In the genomic region with DNA sequence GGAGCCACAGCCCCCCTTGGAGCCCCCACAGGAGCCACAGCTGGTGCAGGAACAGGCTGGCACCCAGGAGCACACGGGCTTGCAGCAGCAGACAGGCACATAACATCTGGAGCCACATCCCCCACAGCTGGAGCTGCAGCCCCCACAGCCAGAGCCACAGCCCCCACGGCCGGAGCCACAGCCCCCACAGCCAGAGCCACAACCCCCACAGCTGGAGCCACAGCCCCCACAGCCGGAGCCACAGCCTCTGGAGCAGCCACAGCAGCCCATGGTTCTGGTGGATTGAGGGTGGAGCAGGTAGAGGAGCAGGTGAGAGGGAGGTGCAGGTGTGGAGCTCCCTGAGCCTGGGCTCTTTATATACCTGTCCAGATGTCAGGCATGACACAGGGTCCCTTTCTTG, we compare ENCODE assay signal across 2 cellular contexts.
TF ChIP-seq lines count a peak whose summit lies in the region.

A gene with protein sequence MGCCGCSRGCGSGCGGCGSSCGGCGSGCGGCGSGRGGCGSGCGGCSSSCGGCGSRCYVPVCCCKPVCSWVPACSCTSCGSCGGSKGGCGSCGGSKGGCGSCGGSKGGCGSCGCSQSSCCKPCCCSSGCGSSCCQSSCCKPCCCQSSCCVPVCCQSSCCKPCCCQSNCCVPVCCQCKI (minus strand): TSS at position 314 of the 400 bp plus-strand sequence. CDS start 44 bp downstream, at position 270.

TF ChIP-seq in GM23338, 12 proteins besides CTCF, POLR2A, EP300 and RAD21 (continued from another document and continues in another):
- TF ChIP-seq ZNF462 (CRISPR knock-in tag; IDR thresholded peaks at IDR 0.05) (no peak), REST (IDR thresholded peaks at IDR 0.05; ENCODE audit: unreplicated experiment) (no peak), POLR2AphosphoS5 (IDR thresholded peaks at IDR 0.05; ENCODE audit: low read depth) (no peak), ZNF331 (CRISPR knock-in tag; IDR thresholded peaks at IDR 0.05; ENCODE audit: low read depth) (no peak), ZNF114 (CRISPR knock-in tag; IDR thresholded peaks at IDR 0.05) (no peak), JUNB (IDR thresholded peaks at IDR 0.05; ENCODE audit: unreplicated experiment) (no peak), STAT1 (IDR thresholded peaks at IDR 0.05; ENCODE audit: unreplicated experiment) (no peak), CREB1 (CRISPR knock-in tag; IDR thresholded peaks at IDR 0.05; ENCODE audit: low read depth) (no peak)
- TF ChIP-seq, protein P1, sequence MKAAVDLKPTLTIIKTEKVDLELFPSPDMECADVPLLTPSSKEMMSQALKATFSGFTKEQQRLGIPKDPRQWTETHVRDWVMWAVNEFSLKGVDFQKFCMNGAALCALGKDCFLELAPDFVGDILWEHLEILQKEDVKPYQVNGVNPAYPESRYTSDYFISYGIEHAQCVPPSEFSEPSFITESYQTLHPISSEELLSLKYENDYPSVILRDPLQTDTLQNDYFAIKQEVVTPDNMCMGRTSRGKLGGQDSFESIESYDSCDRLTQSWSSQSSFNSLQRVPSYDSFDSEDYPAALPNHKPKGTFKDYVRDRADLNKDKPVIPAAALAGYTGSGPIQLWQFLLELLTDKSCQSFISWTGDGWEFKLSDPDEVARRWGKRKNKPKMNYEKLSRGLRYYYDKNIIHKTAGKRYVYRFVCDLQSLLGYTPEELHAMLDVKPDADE (IDR thresholded peaks at IDR 0.05) = no peak

TF ChIP-seq in WTC11, 78 proteins besides CTCF, POLR2A, EP300 and RAD21 (continued from another document):
- TF ChIP-seq, protein P2, sequence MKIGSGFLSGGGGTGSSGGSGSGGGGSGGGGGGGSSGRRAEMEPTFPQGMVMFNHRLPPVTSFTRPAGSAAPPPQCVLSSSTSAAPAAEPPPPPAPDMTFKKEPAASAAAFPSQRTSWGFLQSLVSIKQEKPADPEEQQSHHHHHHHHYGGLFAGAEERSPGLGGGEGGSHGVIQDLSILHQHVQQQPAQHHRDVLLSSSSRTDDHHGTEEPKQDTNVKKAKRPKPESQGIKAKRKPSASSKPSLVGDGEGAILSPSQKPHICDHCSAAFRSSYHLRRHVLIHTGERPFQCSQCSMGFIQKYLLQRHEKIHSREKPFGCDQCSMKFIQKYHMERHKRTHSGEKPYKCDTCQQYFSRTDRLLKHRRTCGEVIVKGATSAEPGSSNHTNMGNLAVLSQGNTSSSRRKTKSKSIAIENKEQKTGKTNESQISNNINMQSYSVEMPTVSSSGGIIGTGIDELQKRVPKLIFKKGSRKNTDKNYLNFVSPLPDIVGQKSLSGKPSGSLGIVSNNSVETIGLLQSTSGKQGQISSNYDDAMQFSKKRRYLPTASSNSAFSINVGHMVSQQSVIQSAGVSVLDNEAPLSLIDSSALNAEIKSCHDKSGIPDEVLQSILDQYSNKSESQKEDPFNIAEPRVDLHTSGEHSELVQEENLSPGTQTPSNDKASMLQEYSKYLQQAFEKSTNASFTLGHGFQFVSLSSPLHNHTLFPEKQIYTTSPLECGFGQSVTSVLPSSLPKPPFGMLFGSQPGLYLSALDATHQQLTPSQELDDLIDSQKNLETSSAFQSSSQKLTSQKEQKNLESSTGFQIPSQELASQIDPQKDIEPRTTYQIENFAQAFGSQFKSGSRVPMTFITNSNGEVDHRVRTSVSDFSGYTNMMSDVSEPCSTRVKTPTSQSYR (CRISPR knock-in tag; IDR thresholded peaks at IDR 0.05) = no peak
- TF ChIP-seq, protein P3, sequence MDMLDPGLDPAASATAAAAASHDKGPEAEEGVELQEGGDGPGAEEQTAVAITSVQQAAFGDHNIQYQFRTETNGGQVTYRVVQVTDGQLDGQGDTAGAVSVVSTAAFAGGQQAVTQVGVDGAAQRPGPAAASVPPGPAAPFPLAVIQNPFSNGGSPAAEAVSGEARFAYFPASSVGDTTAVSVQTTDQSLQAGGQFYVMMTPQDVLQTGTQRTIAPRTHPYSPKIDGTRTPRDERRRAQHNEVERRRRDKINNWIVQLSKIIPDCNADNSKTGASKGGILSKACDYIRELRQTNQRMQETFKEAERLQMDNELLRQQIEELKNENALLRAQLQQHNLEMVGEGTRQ (CRISPR knock-in tag; IDR thresholded peaks at IDR 0.05) = no peak
- TF ChIP-seq, protein P4, sequence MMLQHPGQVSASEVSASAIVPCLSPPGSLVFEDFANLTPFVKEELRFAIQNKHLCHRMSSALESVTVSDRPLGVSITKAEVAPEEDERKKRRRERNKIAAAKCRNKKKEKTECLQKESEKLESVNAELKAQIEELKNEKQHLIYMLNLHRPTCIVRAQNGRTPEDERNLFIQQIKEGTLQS (CRISPR knock-in tag; conservative IDR thresholded peaks at IDR 0.05) = no peak
- TF ChIP-seq PREB (CRISPR knock-in tag; IDR thresholded peaks at IDR 0.05; ENCODE audit: borderline replicate concordance) = no peak
- TF ChIP-seq ATF1 (CRISPR knock-in tag; IDR thresholded peaks at IDR 0.05) = no peak
- TF ChIP-seq MYBL2 (CRISPR knock-in tag; IDR thresholded peaks at IDR 0.05) = no peak
- TF ChIP-seq ZNF121 (CRISPR knock-in tag; IDR thresholded peaks at IDR 0.05) = no peak
- no peak for TF ChIP-seq TEAD1 (CRISPR knock-in tag; IDR thresholded peaks at IDR 0.05)
- TF ChIP-seq AR (CRISPR knock-in tag; IDR thresholded peaks at IDR 0.05) = no peak
- TF ChIP-seq CREM (CRISPR knock-in tag; IDR thresholded peaks at IDR 0.05) = no peak
- TF ChIP-seq RORB (CRISPR knock-in tag; IDR thresholded peaks at IDR 0.05) = no peak
